ENCODE assay signal across 1 cellular context in genomic region chr3:62732183-62732904, GRCh38.
A peak's percentile ranks its signal among the peaks of the same experiment; 100 is the strongest.
TF ChIP-seq lines count a peak whose summit lies in the region.

No MANE protein-coding gene starts in this region.

TF ChIP-seq in HepG2, 621 proteins besides CTCF, POLR2A, EP300 and RAD21 (continues in another document):
- TF ChIP-seq, protein P1, sequence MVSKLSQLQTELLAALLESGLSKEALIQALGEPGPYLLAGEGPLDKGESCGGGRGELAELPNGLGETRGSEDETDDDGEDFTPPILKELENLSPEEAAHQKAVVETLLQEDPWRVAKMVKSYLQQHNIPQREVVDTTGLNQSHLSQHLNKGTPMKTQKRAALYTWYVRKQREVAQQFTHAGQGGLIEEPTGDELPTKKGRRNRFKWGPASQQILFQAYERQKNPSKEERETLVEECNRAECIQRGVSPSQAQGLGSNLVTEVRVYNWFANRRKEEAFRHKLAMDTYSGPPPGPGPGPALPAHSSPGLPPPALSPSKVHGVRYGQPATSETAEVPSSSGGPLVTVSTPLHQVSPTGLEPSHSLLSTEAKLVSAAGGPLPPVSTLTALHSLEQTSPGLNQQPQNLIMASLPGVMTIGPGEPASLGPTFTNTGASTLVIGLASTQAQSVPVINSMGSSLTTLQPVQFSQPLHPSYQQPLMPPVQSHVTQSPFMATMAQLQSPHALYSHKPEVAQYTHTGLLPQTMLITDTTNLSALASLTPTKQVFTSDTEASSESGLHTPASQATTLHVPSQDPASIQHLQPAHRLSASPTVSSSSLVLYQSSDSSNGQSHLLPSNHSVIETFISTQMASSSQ (IDR thresholded peaks at IDR 0.05; ENCODE audit: low read depth), result no peak
- TF ChIP-seq, protein P1 (CRISPR knock-in tag; IDR thresholded peaks at IDR 0.05; ENCODE audit: borderline replicate concordance), result no peak
- TF ChIP-seq, protein P2, sequence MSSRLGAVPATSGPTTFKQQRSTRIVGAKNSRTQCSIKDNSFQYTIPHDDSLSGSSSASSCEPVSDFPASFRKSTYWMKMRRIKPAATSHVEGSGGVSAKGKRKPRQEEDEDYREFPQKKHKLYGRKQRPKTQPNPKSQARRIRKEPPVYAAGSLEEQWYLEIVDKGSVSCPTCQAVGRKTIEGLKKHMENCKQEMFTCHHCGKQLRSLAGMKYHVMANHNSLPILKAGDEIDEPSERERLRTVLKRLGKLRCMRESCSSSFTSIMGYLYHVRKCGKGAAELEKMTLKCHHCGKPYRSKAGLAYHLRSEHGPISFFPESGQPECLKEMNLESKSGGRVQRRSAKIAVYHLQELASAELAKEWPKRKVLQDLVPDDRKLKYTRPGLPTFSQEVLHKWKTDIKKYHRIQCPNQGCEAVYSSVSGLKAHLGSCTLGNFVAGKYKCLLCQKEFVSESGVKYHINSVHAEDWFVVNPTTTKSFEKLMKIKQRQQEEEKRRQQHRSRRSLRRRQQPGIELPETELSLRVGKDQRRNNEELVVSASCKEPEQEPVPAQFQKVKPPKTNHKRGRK (CRISPR knock-in tag; IDR thresholded peaks at IDR 0.05), result no peak
- TF ChIP-seq ZNF672 (CRISPR knock-in tag; IDR thresholded peaks at IDR 0.05) (no peak), DPF2 (CRISPR knock-in tag; IDR thresholded peaks at IDR 0.05; ENCODE audit: borderline replicate concordance, low read depth) (peak; percentile 93; the same call in 1 of the 2 replicates), ZFP36L2 (CRISPR knock-in tag; IDR thresholded peaks at IDR 0.05) (no peak), RELA (CRISPR knock-in tag; IDR thresholded peaks at IDR 0.05) (no peak), ZNF660 (CRISPR knock-in tag; IDR thresholded peaks at IDR 0.05; ENCODE audit: borderline replicate concordance, low read depth) (no peak), ZBTB33 (CRISPR knock-in tag; IDR thresholded peaks at IDR 0.05) (no peak), ZNF331 (CRISPR knock-in tag; IDR thresholded peaks at IDR 0.05) (peak; percentile 73; the same call in 1 of the 2 replicates), HNRNPUL1 (IDR thresholded peaks at IDR 0.05; ENCODE audit: low read depth, low read length) (no peak), ZNF616 (CRISPR knock-in tag; IDR thresholded peaks at IDR 0.05; ENCODE audit: low read depth) (no peak), ZNF460 (CRISPR knock-in tag; IDR thresholded peaks at IDR 0.05; ENCODE audit: borderline replicate concordance) (no peak), ZNF567 (CRISPR knock-in tag; IDR thresholded peaks at IDR 0.05; ENCODE audit: borderline replicate concordance) (no peak), MYC (CRISPR knock-in tag; IDR thresholded peaks at IDR 0.05; ENCODE audit: borderline replicate concordance) (no peak), ZFP36L1 (CRISPR knock-in tag; IDR thresholded peaks at IDR 0.05) (peak; percentile 70; the same call in 1 of the 2 replicates), ELF1 (CRISPR knock-in tag; IDR thresholded peaks at IDR 0.05) (peak; percentile 54), MTA3 (CRISPR knock-in tag; IDR thresholded peaks at IDR 0.05) (no peak), ERF (CRISPR knock-in tag; IDR thresholded peaks at IDR 0.05) (peak; percentile 81), NR1H2 (CRISPR knock-in tag; IDR thresholded peaks at IDR 0.05; ENCODE audit: borderline replicate concordance, low read depth) (no peak), NR2F6 (IDR thresholded peaks at IDR 0.05) (peak; percentile 40), NR2F6 (CRISPR knock-in tag; IDR thresholded peaks at IDR 0.05) (peak; percentile 67), NCOA5 (CRISPR knock-in tag; IDR thresholded peaks at IDR 0.05) (no peak), REPIN1 (CRISPR knock-in tag; IDR thresholded peaks at IDR 0.05; ENCODE audit: borderline replicate concordance, low read depth) (peak; percentile 47; the same call in 1 of the 2 replicates), ZNF12 (CRISPR knock-in tag; IDR thresholded peaks at IDR 0.05) (peak; percentile 48; the same call in 1 of the 2 replicates), ZBTB2 (CRISPR knock-in tag; IDR thresholded peaks at IDR 0.05; ENCODE audit: low read depth) (no peak), ZNF282 (IDR thresholded peaks at IDR 0.05; ENCODE audit: partially characterized antibody) (no peak), ZBTB39 (CRISPR knock-in tag; IDR thresholded peaks at IDR 0.05) (peak; percentile 94), ZNF329 (CRISPR knock-in tag; IDR thresholded peaks at IDR 0.05; ENCODE audit: low read depth) (no peak), ZNF513 (CRISPR knock-in tag; conservative IDR thresholded peaks at IDR 0.05) (no peak), KDM5A (IDR thresholded peaks at IDR 0.05; ENCODE audit: borderline replicate concordance, low read length) (no peak), POGZ (CRISPR knock-in tag; IDR thresholded peaks at IDR 0.05) (peak; percentile 90), ZNF562 (CRISPR knock-in tag; IDR thresholded peaks at IDR 0.05; ENCODE audit: borderline replicate concordance) (no peak), ZNF317 (CRISPR knock-in tag; IDR thresholded peaks at IDR 0.05) (peak; percentile 39; the same call in 1 of the 2 replicates), JARID2 (CRISPR knock-in tag; IDR thresholded peaks at IDR 0.05; ENCODE audit: insufficient replicate concordance) (no peak)
- TF ChIP-seq, protein P3, sequence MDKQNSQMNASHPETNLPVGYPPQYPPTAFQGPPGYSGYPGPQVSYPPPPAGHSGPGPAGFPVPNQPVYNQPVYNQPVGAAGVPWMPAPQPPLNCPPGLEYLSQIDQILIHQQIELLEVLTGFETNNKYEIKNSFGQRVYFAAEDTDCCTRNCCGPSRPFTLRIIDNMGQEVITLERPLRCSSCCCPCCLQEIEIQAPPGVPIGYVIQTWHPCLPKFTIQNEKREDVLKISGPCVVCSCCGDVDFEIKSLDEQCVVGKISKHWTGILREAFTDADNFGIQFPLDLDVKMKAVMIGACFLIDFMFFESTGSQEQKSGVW (CRISPR knock-in tag; IDR thresholded peaks at IDR 0.05; ENCODE audit: borderline replicate concordance), result no peak
- TF ChIP-seq, protein P4, sequence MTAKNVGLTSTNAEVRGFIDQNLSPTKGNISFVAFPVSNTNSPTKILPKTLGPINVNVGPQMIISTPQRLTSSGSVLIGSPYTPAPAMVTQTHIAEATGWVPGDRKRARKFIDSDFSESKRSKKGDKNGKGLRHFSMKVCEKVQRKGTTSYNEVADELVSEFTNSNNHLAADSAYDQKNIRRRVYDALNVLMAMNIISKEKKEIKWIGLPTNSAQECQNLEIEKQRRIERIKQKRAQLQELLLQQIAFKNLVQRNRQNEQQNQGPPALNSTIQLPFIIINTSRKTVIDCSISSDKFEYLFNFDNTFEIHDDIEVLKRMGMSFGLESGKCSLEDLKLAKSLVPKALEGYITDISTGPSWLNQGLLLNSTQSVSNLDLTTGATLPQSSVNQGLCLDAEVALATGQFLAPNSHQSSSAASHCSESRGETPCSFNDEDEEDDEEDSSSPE (CRISPR knock-in tag; IDR thresholded peaks at IDR 0.05), result no peak
- TF ChIP-seq, protein P5, sequence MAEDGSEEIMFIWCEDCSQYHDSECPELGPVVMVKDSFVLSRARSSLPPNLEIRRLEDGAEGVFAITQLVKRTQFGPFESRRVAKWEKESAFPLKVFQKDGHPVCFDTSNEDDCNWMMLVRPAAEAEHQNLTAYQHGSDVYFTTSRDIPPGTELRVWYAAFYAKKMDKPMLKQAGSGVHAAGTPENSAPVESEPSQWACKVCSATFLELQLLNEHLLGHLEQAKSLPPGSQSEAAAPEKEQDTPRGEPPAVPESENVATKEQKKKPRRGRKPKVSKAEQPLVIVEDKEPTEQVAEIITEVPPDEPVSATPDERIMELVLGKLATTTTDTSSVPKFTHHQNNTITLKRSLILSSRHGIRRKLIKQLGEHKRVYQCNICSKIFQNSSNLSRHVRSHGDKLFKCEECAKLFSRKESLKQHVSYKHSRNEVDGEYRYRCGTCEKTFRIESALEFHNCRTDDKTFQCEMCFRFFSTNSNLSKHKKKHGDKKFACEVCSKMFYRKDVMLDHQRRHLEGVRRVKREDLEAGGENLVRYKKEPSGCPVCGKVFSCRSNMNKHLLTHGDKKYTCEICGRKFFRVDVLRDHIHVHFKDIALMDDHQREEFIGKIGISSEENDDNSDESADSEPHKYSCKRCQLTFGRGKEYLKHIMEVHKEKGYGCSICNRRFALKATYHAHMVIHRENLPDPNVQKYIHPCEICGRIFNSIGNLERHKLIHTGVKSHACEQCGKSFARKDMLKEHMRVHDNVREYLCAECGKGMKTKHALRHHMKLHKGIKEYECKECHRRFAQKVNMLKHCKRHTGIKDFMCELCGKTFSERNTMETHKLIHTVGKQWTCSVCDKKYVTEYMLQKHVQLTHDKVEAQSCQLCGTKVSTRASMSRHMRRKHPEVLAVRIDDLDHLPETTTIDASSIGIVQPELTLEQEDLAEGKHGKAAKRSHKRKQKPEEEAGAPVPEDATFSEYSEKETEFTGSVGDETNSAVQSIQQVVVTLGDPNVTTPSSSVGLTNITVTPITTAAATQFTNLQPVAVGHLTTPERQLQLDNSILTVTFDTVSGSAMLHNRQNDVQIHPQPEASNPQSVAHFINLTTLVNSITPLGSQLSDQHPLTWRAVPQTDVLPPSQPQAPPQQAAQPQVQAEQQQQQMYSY (CRISPR knock-in tag; IDR thresholded peaks at IDR 0.05), result no peak
